22 cellular contexts compared by ENCODE assay signal in the genomic region with DNA sequence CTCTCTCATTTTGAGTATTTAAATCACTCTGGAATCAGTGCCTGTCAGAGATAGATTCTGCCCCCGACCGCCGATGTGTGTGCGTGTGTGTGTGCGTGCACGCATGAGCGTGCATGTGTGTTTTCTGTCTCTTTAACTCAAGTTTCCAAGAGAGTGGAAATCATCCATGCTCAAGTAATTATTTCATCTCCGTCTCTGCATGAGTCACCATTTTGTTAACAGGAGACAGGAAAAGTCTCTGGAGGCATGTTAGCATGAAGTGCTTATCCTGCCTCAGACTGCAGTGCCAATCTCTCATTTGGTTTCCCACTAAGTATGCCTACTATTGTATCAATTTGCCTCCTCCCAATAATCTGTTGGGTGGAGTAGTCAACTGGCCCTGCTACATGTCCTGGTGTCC.
DNase-seq lines count a peak whose midpoint lies in the region; ATAC-seq, FAIRE-seq and TF ChIP-seq lines count a peak whose summit lies in the region.
"Had no signal": no experiment of that assay in that cellular context is flagged by ENCODE, and none has a peak within 500 bp of the region (broad histone marks: within the 10 kb centered on the region; RNA-seq: fewer than 3 reads in every experiment).

No MANE protein-coding gene starts in this region.

- FAIRE-seq in A549 (lab: Jason Lieb, UNC) (peak; percentile 68), islet of Langerhans (lab: Jason Lieb, UNC) (peak; percentile 99)
- FAIRE-seq: GM12878, RCC 7860 had no signal

- CTCF ChIA-PET in A549 (lab: Yijun Ruan, JAX): no interaction called here

- in situ Hi-C loops in astrocyte of the spinal cord (cut with HindIII; ENCODE audit: low sequenced_read_pairs): no loop called here

- H3K4me2 ChIP-seq in A549: no peak overlapping the region
- H3K4me2 ChIP-seq: KMS-11 had no signal

- TF ChIP-seq CTCF in A549 (IDR thresholded peaks at IDR 0.05) (no peak), astrocyte of the spinal cord (IDR thresholded peaks at IDR 0.05; ENCODE audit: low read depth, low read length) (no peak)

- ATAC-seq in A549: no peak
- no peak for ATAC-seq in GM18868 (IDR thresholded peaks at IDR 0.05; ENCODE audit: unreplicated experiment)
- ATAC-seq in GM21825 (IDR thresholded peaks at IDR 0.05; ENCODE audit: unreplicated experiment): no peak
- ATAC-seq in GM21786 (IDR thresholded peaks at IDR 0.05; ENCODE audit: unreplicated experiment): no peak
- ATAC-seq: GM12878 had no signal

- POLR2A ChIA-PET in A549 (lab: Yijun Ruan, JAX): no interaction called here

- no peak overlapping the region for H3K27ac ChIP-seq in A549
- H3K27ac ChIP-seq: KMS-11 had no signal

- WGBS in A549 (ENCODE audit: missing lambda C conversion rate): 69% methylated on average over 8 of the region's 8 CpGs

- no peak for DNase-seq in A549 (ENCODE audit: low read depth in 1 of 2, low spot score in 1 of 2)
- peak; percentile 45 for DNase-seq in M059J (ENCODE audit: low read depth)
- DNase-seq in astrocyte of the spinal cord (ENCODE audit: low read depth, low spot score): peak; percentile 17
- no peak for DNase-seq in NCI-H82 (lab: John Stamatoyannopoulos, UW)
- DNase-seq: 8988T, BE2C, GOT3, HCEC 1CT, IMR-90, MV-4-11, NCI-H1417, NCI-H187 treated with DMSO at 0.1 percent for 48 hours, NCI-H226, NCI-H524, Right ventricle myocardium superior had no signal

- TF ChIP-seq POLR2A in A549 (IDR thresholded peaks at IDR 0.05; ENCODE audit: low read length): no peak

- TF ChIP-seq EP300 in A549 (IDR thresholded peaks at IDR 0.05): no peak

- H3K4me1 ChIP-seq in A549: no peaks in the 10 kb centered on the region
- H3K4me1 ChIP-seq: BE2C had no signal

- no peaks in the 10 kb centered on the region; the same call in 2 of the 3 replicates for H3K9me3 ChIP-seq in A549
- H3K9me3 ChIP-seq: BE2C had no signal

- H3K4me3 ChIP-seq in A549 (no peak overlapping the region), astrocyte of the spinal cord (ENCODE audit: low read depth, low read length) (no peak overlapping the region)
- H3K4me3 ChIP-seq: GM12878 had no signal

- TF ChIP-seq RAD21 in A549 (conservative IDR thresholded peaks at IDR 0.05 in 1 of 2, IDR thresholded peaks at IDR 0.05 in 1 of 2): no peak

TF ChIP-seq in A549, 52 proteins besides CTCF, POLR2A, EP300 and RAD21:
- TF ChIP-seq ZC3H11A (IDR thresholded peaks at IDR 0.05): no peak
- TF ChIP-seq FOSL2 (IDR thresholded peaks at IDR 0.05): no peak
- no peak for TF ChIP-seq FOSL2 (CRISPR knock-in tag; IDR thresholded peaks at IDR 0.05)

Comparison
In these comparisons a context has a peak if more than half of its experiments do, and no peak if none do; other contexts are left out.
1. DNase-seq: peak in M059J (single experiment) and astrocyte of the spinal cord (single experiment); none in A549 (0 of 2) and NCI-H82 (single experiment).